In genomic region chr3:69091389-69092029, GRCh38 we compare ENCODE assay signal across 11 cellular contexts. TPM values are rescaled to one million over a fixed set of nuclear protein-coding genes. Genes with fewer than 3 reads are reported as not detected.
DNase-seq lines count a peak whose midpoint lies in the region; ATAC-seq and TF ChIP-seq lines count a peak whose summit lies in the region.
"Had no signal": no experiment of that assay in that cellular context is flagged by ENCODE, and none has a peak within 500 bp of the region (broad histone marks: within the 10 kb centered on the region; RNA-seq: fewer than 3 reads in every experiment).

No MANE protein-coding gene starts in this region.

- H3K4me2 ChIP-seq in parathyroid adenoma (ENCODE audit: low read length) = peak overlapping the region; percentile 7

- no peak overlapping the region for H2AFZ ChIP-seq in parathyroid adenoma

- peak overlapping the region; percentile 30 for H3K4me3 ChIP-seq in GM06990 (replicated peaks; ENCODE audit: low read depth, low read length)
- no peak overlapping the region for H3K4me3 ChIP-seq in parathyroid adenoma (ENCODE audit: low read depth, low read length)

- H3K4me1 Mint-ChIP-seq in brain = peaks cover 88% of the 10 kb centered on the region

- H3K9me3 ChIP-seq in parathyroid adenoma (ENCODE audit: control insufficient read depth, low read length) = no peaks in the 10 kb centered on the region

- no peaks in the 10 kb centered on the region; the same call in 1 of the 2 replicates for H3K36me3 ChIP-seq in GM06990 (ENCODE audit: control insufficient read depth, insufficient read depth, low read length)
- no peaks in the 10 kb centered on the region for H3K36me3 ChIP-seq in parathyroid adenoma (ENCODE audit: control insufficient read depth, insufficient read depth, low read length)

- peak overlapping the region in 4 of 5 experiments; percentile 10 to 93 (median 75) for H3K27ac Mint-ChIP-seq in brain

- H3K36me3 Mint-ChIP-seq in brain = peaks cover 34% of the 10 kb centered on the region

- TF ChIP-seq CTCF in GM06990 (IDR thresholded peaks at IDR 0.05; ENCODE audit: insufficient read depth, low read length, poor library complexity, severe bottlenecking) = no peak
- no peak for TF ChIP-seq CTCF in brain (conservative IDR thresholded peaks at IDR 0.05)
- TF ChIP-seq CTCF in parathyroid adenoma (IDR thresholded peaks at IDR 0.05) = no peak

- peak overlapping the region in 4 of 5 experiments; percentile 23 to 67 (median 44) for H3K4me3 Mint-ChIP-seq in brain

- peaks cover 42% of the 10 kb centered on the region for H3K4me1 ChIP-seq in parathyroid adenoma

- no peaks in the 10 kb centered on the region for H3K9me3 Mint-ChIP-seq in brain

- no peaks in the 10 kb centered on the region for H3K27me3 ChIP-seq in GM06990 (replicated peaks; ENCODE audit: control insufficient read depth, insufficient read depth, low read length)
- H3K27me3 ChIP-seq in parathyroid adenoma (ENCODE audit: control insufficient read depth, insufficient read depth, low read length) = no peaks in the 10 kb centered on the region

- DNase-seq in GM06990 (ENCODE audit: extremely low read depth, insufficient read length) (no peak), HuH-7.5 (ENCODE audit: low spot score) (no peak), NCI-H1105 (lab: John Stamatoyannopoulos, UW) (no peak), DMS153 (lab: John Stamatoyannopoulos, UW) (no peak)
- DNase-seq: activated CD8-positive, alpha-beta memory T cell treated with anti-CD3 and anti-CD28 coated beads for 24 hours; NCI-H2029 treated with DMSO at 0.1 percent for 48 hours; retina had no signal

- H3K27ac ChIP-seq in parathyroid adenoma = peak overlapping the region; percentile 66

- no peak overlapping the region for H3K9ac ChIP-seq in parathyroid adenoma

- peaks cover 37% of the 10 kb centered on the region for H3K79me2 ChIP-seq in parathyroid adenoma

- no peaks in the 10 kb centered on the region for H3K27me3 Mint-ChIP-seq in brain

- ATAC-seq in HG03103 (IDR thresholded peaks at IDR 0.05; ENCODE audit: low read depth, unreplicated experiment) (peak; percentile 2), HG03045 (IDR thresholded peaks at IDR 0.05; ENCODE audit: unreplicated experiment) (no peak)

RNA-seq across cellular contexts. Expression of gene ARL6IP5, which starts 6.8 kb away (rescaled TPM):
- polyA plus RNA-seq in brain (ENCODE audit: insufficient read depth, low read depth, low replicate concordance) = 76.3 TPM

RNA-seq across cellular contexts. Expression of gene UBA3, which starts 11.3 kb away (rescaled TPM):
- 19.0 TPM for polyA plus RNA-seq in brain (ENCODE audit: insufficient read depth, low read depth, low replicate concordance)

RNA-seq across cellular contexts. Expression of gene LMOD3, which starts 30.9 kb away (rescaled TPM):
- 0.15 TPM for polyA plus RNA-seq in brain (ENCODE audit: insufficient read depth, low read depth, low replicate concordance)

RNA-seq across cellular contexts. Expression of gene TMF1, which starts 39.4 kb away (rescaled TPM):
- 2.5 TPM for polyA plus RNA-seq in brain (ENCODE audit: insufficient read depth, low read depth, low replicate concordance)
